8 cellular contexts compared by ENCODE assay signal in genomic region chr11:45371251-45371749, GRCh38.
DNase-seq lines count a peak whose midpoint lies in the region; ATAC-seq and TF ChIP-seq lines count a peak whose summit lies in the region.

No MANE protein-coding gene starts in this region.

- ATAC-seq in GM19395 (IDR thresholded peaks at IDR 0.05; ENCODE audit: unreplicated experiment) (peak; percentile 68), T-helper 17 cell (peak; percentile 61)

- H3K4me1 Mint-ChIP-seq in T-helper 17 cell, result peaks cover 21% of the 10 kb centered on the region

- peaks cover 82% of the 10 kb centered on the region for H3K27me3 ChIP-seq in skeletal muscle satellite cell (ENCODE audit: control insufficient read depth, insufficient read depth, low read length)

- no peak overlapping the region for H3K9ac ChIP-seq in skeletal muscle satellite cell (ENCODE audit: low read depth, low read length)

- H3K4me2 ChIP-seq in skeletal muscle satellite cell (ENCODE audit: low read length), result peak overlapping the region; percentile 28

- H3K4me3 Mint-ChIP-seq in T-helper 17 cell, result peak overlapping the region; percentile 33

- peaks cover 32% of the 10 kb centered on the region for H3K27me3 Mint-ChIP-seq in T-helper 17 cell

- H3K4me3 ChIP-seq in iPS-11a (ENCODE audit: low read depth, low read length) (peak overlapping the region; percentile 20), skeletal muscle satellite cell (ENCODE audit: low read length) (no peak overlapping the region)

- no peaks in the 10 kb centered on the region for H3K36me3 Mint-ChIP-seq in T-helper 17 cell (ENCODE audit: low read depth)

- TF ChIP-seq CTCF in AG09319 (IDR thresholded peaks at IDR 0.05; ENCODE audit: low read depth, low read length), result peak; percentile 94

- no peaks in the 10 kb centered on the region for H3K4me1 ChIP-seq in skeletal muscle satellite cell (ENCODE audit: control insufficient read depth, insufficient read depth, low read length)

- H3K36me3 ChIP-seq in skeletal muscle satellite cell (ENCODE audit: insufficient read depth, low read length), result no peaks in the 10 kb centered on the region

- H3K9me3 ChIP-seq in T-helper 17 cell (ENCODE audit: control insufficient read depth, low read length, poor library complexity, severe bottlenecking) (no peaks in the 10 kb centered on the region), skeletal muscle satellite cell (replicated peaks; ENCODE audit: low read length) (no peaks in the 10 kb centered on the region)

- DNase-seq in AG09319 (ENCODE audit: extremely low read depth, low read depth) (peak; percentile 12), NCI-H146 treated with DMSO at 0.1 percent for 48 hours (lab: John Stamatoyannopoulos, UW; ENCODE audit: unreplicated experiment) (peak; percentile 61), T-helper 17 cell (peak; percentile 50 to 66 (median 53)), astrocyte of the hippocampus (ENCODE audit: low read depth, low spot score) (peak; percentile 87), cortex of kidney (lab: John Stamatoyannopoulos, UW) (no peak)

- H3K27ac Mint-ChIP-seq in T-helper 17 cell, result peak overlapping the region; percentile 72
